8 cellular contexts compared by ENCODE assay signal in the genomic region with DNA sequence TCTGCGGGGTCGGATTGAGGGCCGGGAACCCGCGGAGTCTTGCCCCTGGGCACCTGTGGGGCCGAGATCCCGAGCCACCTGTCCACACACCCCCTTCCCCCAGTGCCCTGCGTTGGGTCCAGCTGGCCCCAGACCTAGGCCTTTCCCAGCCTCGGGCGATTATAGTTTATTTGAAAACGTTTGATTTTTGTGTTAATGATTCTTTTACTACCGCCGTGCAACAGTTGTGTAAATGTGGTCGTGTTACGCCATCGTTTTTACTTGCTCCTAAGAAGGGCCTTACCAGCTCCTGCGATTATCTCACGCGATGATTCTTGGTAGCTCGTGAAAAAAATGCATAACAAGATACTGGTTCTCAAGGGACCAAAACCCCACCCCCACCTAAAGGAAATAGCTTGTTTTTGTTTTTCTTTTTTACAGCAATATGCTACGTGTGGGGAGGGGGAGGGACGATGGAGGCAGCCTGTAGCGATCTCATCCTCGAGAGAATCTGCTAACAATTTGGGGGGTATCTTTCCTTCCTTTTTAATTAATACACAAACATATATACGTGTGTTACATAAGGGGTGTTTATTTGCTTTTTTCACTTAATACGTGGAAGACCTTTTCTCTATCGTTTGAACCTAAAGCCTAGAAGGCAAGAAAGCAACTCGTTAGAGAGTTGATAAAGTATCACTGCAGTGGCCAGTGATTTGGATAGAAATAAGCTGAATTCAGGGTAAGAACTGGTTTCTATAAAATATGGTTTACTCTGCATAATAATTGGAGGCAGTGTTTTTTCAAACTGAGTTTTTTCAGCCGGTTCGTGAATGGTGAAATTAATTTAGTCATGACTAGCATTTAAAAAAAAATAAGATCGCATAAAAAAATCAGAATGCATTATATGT. TPM values are rescaled to one million over a fixed set of nuclear protein-coding genes. Genes with fewer than 3 reads are reported as not detected.
A peak's percentile ranks its signal among the peaks of the same experiment; 100 is the strongest.
DNase-seq lines count a peak whose midpoint lies in the region; ATAC-seq and TF ChIP-seq lines count a peak whose summit lies in the region.

No MANE protein-coding gene starts in this region.

- no peaks in the 10 kb centered on the region for H3K36me3 Mint-ChIP-seq in activated CD4-positive, alpha-beta T cell treated with anti-CD3 and anti-CD28 coated beads for 36 hours (ENCODE audit: low read depth)
- H3K36me3 Mint-ChIP-seq in activated T-helper 1 cell treated with anti-CD3 and anti-CD28 coated beads, Interleukin-12 subunit alpha, Interleukin-12 subunit beta, Interleukin-2, Interleukin-4 antibody, amounts not matched to agents 30 ng/mL and 10 ng/mL and 1 ng/mL, durations not matched to agents 14 hours and 24 hours and 36 hours (ENCODE audit: low read depth) = no peaks in the 10 kb centered on the region

- H3K27me3 Mint-ChIP-seq in activated CD4-positive, alpha-beta T cell treated with anti-CD3 and anti-CD28 coated beads for 36 hours = peaks cover 41% of the 10 kb centered on the region
- H3K27me3 Mint-ChIP-seq in activated T-helper 1 cell treated with anti-CD3 and anti-CD28 coated beads, Interleukin-12 subunit alpha, Interleukin-12 subunit beta, Interleukin-2, Interleukin-4 antibody, amounts not matched to agents 30 ng/mL and 10 ng/mL and 1 ng/mL, durations not matched to agents 14 hours and 24 hours and 36 hours (ENCODE audit: insufficient read depth) = peaks cover 42% of the 10 kb centered on the region

- H2AFZ ChIP-seq in GM23248 = peak overlapping the region; percentile 64

- H3K4me3 ChIP-seq in GM23248 (peak overlapping the region; percentile 78), LNCaP clone FGC (ENCODE audit: low read depth, low read length) (peak overlapping the region; percentile 56), heart left ventricle (peak overlapping the region; percentile 52 to 90 (median 72)), prostate gland (peak overlapping the region; percentile 53 to 59)

- H3K79me2 ChIP-seq in GM23248 (ENCODE audit: insufficient read depth) = peaks cover 27% of the 10 kb centered on the region

- DNase-seq in activated CD4-positive, alpha-beta T cell treated with anti-CD3 and anti-CD28 coated beads for 36 hours = peak; percentile 43
- DNase-seq in activated CD4-positive, alpha-beta T cell treated with anti-CD3 and anti-CD28 coated beads for 48 hours = no peak
- DNase-seq in GM23248 = peak; percentile 53
- no peak for DNase-seq in LNCaP clone FGC (ENCODE audit: low read depth)
- DNase-seq in activated T-helper 1 cell treated with anti-CD3 and anti-CD28 coated beads, Interleukin-12 subunit alpha, Interleukin-12 subunit beta, Interleukin-2, Interleukin-4 antibody, amounts not matched to agents 30 ng/mL and 10 ng/mL and 1 ng/mL, durations not matched to agents 14 hours and 24 hours and 36 hours (ENCODE audit: low spot score) = peak; percentile 16
- no peak for DNase-seq in heart left ventricle
- no peak for DNase-seq in prostate gland (ENCODE audit: low spot score)
- DNase-seq in cortex of kidney (lab: John Stamatoyannopoulos, UW) = no peak

- H3K9me3 ChIP-seq in GM23248 (ENCODE audit: low read depth) (no peaks in the 10 kb centered on the region), heart left ventricle (no peaks in the 10 kb centered on the region), prostate gland (no peaks in the 10 kb centered on the region)

- CTCF ChIA-PET in activated CD4-positive, alpha-beta T cell treated with anti-CD3 and anti-CD28 coated beads for 36 hours (lab: Charles Lee) = interaction anchor here (0.5 to 0.7 kb wide), 2 partner anchors 60 to 79 kb away, joined by 3 read pairs; no protein-coding TSS in a partner anchor

- 13% methylated on average over 28 to 31 of the region's 31 CpGs for WGBS in GM23248 (ENCODE audit: low coverage in 1 of 2, low lambda C conversion rate in 2 of 2, missing lambda C conversion rate in 2 of 2), 2 experiments
- WGBS in heart left ventricle, 4 donors = 4 to 5% (median 5%) methylated on average over 25 to 31 of the region's 31 CpGs
- WGBS in prostate gland = 6% methylated on average over 31 of the region's 31 CpGs

- H3K4me1 Mint-ChIP-seq in activated CD4-positive, alpha-beta T cell treated with anti-CD3 and anti-CD28 coated beads for 36 hours = peaks cover 16% of the 10 kb centered on the region
- H3K4me1 Mint-ChIP-seq in activated T-helper 1 cell treated with anti-CD3 and anti-CD28 coated beads, Interleukin-12 subunit alpha, Interleukin-12 subunit beta, Interleukin-2, Interleukin-4 antibody, amounts not matched to agents 30 ng/mL and 10 ng/mL and 1 ng/mL, durations not matched to agents 14 hours and 24 hours and 36 hours (ENCODE audit: low read depth) = peaks cover 27% of the 10 kb centered on the region

- no peaks in the 10 kb centered on the region for H3K4me1 ChIP-seq in GM23248 (ENCODE audit: insufficient read depth)
- peaks cover 0 to 30% (median 2%) of the 10 kb centered on the region in 12 donors for H3K4me1 ChIP-seq in heart left ventricle
- H3K4me1 ChIP-seq in prostate gland (replicated peaks) = no peaks in the 10 kb centered on the region

- H4K20me1 ChIP-seq in GM23248 (ENCODE audit: insufficient read depth) = no peaks in the 10 kb centered on the region

- in situ Hi-C loops in GM23248 (cut with MboI) = no loop called here

- H3K27me3 ChIP-seq in GM23248 (replicated peaks; ENCODE audit: insufficient read depth) (peaks cover 34% of the 10 kb centered on the region), heart left ventricle (peaks cover 18 to 95% (median 40%) of the 10 kb centered on the region in 9 donors), prostate gland (replicated peaks; ENCODE audit: insufficient read depth) (peaks cover 5% of the 10 kb centered on the region)

- H3K27ac ChIP-seq in GM23248 = peak overlapping the region; percentile 21; the same call in 1 of the 2 replicates
- peak overlapping the region; percentile 22 to 80 (median 69) for H3K27ac ChIP-seq in heart left ventricle
- peak overlapping the region; percentile 70 to 74 for H3K27ac ChIP-seq in prostate gland

- peak overlapping the region; percentile 84 for H3K4me3 Mint-ChIP-seq in activated CD4-positive, alpha-beta T cell treated with anti-CD3 and anti-CD28 coated beads for 36 hours
- H3K4me3 Mint-ChIP-seq in activated T-helper 1 cell treated with anti-CD3 and anti-CD28 coated beads, Interleukin-12 subunit alpha, Interleukin-12 subunit beta, Interleukin-2, Interleukin-4 antibody, amounts not matched to agents 30 ng/mL and 10 ng/mL and 1 ng/mL, durations not matched to agents 14 hours and 24 hours and 36 hours = peak overlapping the region; percentile 87

- H3K9ac ChIP-seq in GM23248 = peak overlapping the region; percentile 87

- no peaks in the 10 kb centered on the region for H3K36me3 ChIP-seq in GM23248 (ENCODE audit: low read depth)
- no peaks in the 10 kb centered on the region for H3K36me3 ChIP-seq in heart left ventricle
- H3K36me3 ChIP-seq in prostate gland = no peaks in the 10 kb centered on the region

- H3K9me3 Mint-ChIP-seq in activated CD4-positive, alpha-beta T cell treated with anti-CD3 and anti-CD28 coated beads for 36 hours (ENCODE audit: low read depth) = no peaks in the 10 kb centered on the region
- no peaks in the 10 kb centered on the region for H3K9me3 Mint-ChIP-seq in activated T-helper 1 cell treated with anti-CD3 and anti-CD28 coated beads, Interleukin-12 subunit alpha, Interleukin-12 subunit beta, Interleukin-2, Interleukin-4 antibody, amounts not matched to agents 30 ng/mL and 10 ng/mL and 1 ng/mL, durations not matched to agents 14 hours and 24 hours and 36 hours

- intact Hi-C loops in activated CD4-positive, alpha-beta T cell treated with anti-CD3 and anti-CD28 coated beads for 36 hours (cut with DNase I, micrococcal nuclease) = loop anchor here (1.0 to 5.0 kb wide), 5 partner anchors 25 to 243 kb away; partner anchors contain the start of genes ADAM23 (in 1 of the 2), EEF1B2 (in 1 of the 2) and NDUFS1 (in 1 of the 2)
- intact Hi-C loops in activated T-helper 1 cell treated with anti-CD3 and anti-CD28 coated beads, Interleukin-12 subunit alpha, Interleukin-12 subunit beta, Interleukin-2, Interleukin-4 antibody, amounts not matched to agents 30 ng/mL and 10 ng/mL and 1 ng/mL, durations not matched to agents 14 hours and 24 hours and 36 hours (cut with micrococcal nuclease) = loop anchor here (1.0 to 2.0 kb wide), 3 partner anchors 116 to 1349 kb away; partner anchors contain the start of genes EEF1B2, INO80D, METTL21A and NDUFS1
- intact Hi-C loops in heart left ventricle (cut with DNase I) (loop anchor here in 1 of 10 donors (10.0 kb wide), 1 partner anchor 111 kb away; no protein-coding TSS in a partner anchor), prostate gland (cut with DNase I) (no loop called here)

- H3K27ac Mint-ChIP-seq in activated CD4-positive, alpha-beta T cell treated with anti-CD3 and anti-CD28 coated beads for 36 hours = peak overlapping the region; percentile 90
- peak overlapping the region; percentile 85 for H3K27ac Mint-ChIP-seq in activated T-helper 1 cell treated with anti-CD3 and anti-CD28 coated beads, Interleukin-12 subunit alpha, Interleukin-12 subunit beta, Interleukin-2, Interleukin-4 antibody, amounts not matched to agents 30 ng/mL and 10 ng/mL and 1 ng/mL, durations not matched to agents 14 hours and 24 hours and 36 hours

- 0 out of 2 replicates have a peak, but pooled peaks cover 8% of the 10 kb centered on the region for H3F3A ChIP-seq in GM23248 (ENCODE audit: insufficient read depth)

- POLR2A ChIA-PET in activated CD4-positive, alpha-beta T cell treated with anti-CD3 and anti-CD28 coated beads for 36 hours (lab: Charles Lee) = interaction anchor here (0.6 kb wide), 1 partner anchor 12 kb away, joined by 3 read pairs; no protein-coding TSS in a partner anchor

- peak overlapping the region; percentile 80 for H3K4me2 ChIP-seq in GM23248 (ENCODE audit: unreplicated experiment)

- no peak for TF ChIP-seq CTCF in LNCaP clone FGC (IDR thresholded peaks at IDR 0.05; ENCODE audit: control insufficient read depth, extremely low read depth, insufficient read depth)
- TF ChIP-seq CTCF in heart left ventricle (IDR thresholded peaks at IDR 0.05) = no peak
- TF ChIP-seq CTCF in prostate gland (IDR thresholded peaks at IDR 0.05) = no peak

- TF ChIP-seq POLR2A in heart left ventricle (IDR thresholded peaks at IDR 0.05) (no peak), prostate gland (IDR thresholded peaks at IDR 0.05) (no peak)

- ATAC-seq in activated CD4-positive, alpha-beta T cell treated with anti-CD3 and anti-CD28 coated beads for 36 hours = peak; percentile 26
- peak in 3 of 4 donors; percentile 21 to 58 (median 28) for ATAC-seq in heart left ventricle

- no peaks in the 10 kb centered on the region for H3K9me2 ChIP-seq in GM23248 (ENCODE audit: insufficient read depth)

RNA-seq across cellular contexts. Expression of gene ZDBF2, which starts 1.1 kb away (rescaled TPM):
- total RNA-seq in activated CD4-positive, alpha-beta T cell treated with anti-CD3 and anti-CD28 coated beads for 36 hours = 10 to 100 TPM; 11.7 to 13.4 TPM
- total RNA-seq in GM23248 (2014; rRNA removed; shearing (Covaris generic)) = 9.1 and 10.2 TPM in 2 replicates
- polyA plus RNA-seq in GM23248 (2016; fragmentation: Nextera tagmentation; extraction: Ambion mirVana) (2.5 and 3.0 TPM in 2 replicates), heart left ventricle (1 to 10 TPM; 1.2 to 1.7 TPM)
- 9.3 and 11.4 TPM in 2 replicates for total RNA-seq in activated T-helper 1 cell treated with anti-CD3 and anti-CD28 coated beads, Interleukin-12 subunit alpha, Interleukin-12 subunit beta, Interleukin-2, Interleukin-4 antibody, amounts not matched to agents 30 ng/mL and 10 ng/mL and 1 ng/mL, durations not matched to agents 14 hours and 24 hours and 36 hours
- total RNA-seq in heart left ventricle (10 to 100 TPM in 5 of 9 donors, 1 to 10 TPM in 4; 4.7 to 14.8 (median 10.2) TPM), prostate gland (10 to 100 TPM in 1 of 2 donors, 1 to 10 TPM in 1; 8.1 to 10.5 TPM)

Comparison
In these comparisons a context has a peak if more than half of its experiments do, and no peak if none do; other contexts are left out.
1. DNase-seq: peak in activated CD4-positive, alpha-beta T cell treated with anti-CD3 and anti-CD28 coated beads for 36 hours (single experiment), GM23248 (single experiment) and activated T-helper 1 cell treated with anti-CD3 and anti-CD28 coated beads, Interleukin-12 subunit alpha, Interleukin-12 subunit beta, Interleukin-2, Interleukin-4 antibody, amounts not matched to agents 30 ng/mL and 10 ng/mL and 1 ng/mL, durations not matched to agents 14 hours and 24 hours and 36 hours (single experiment); none in activated CD4-positive, alpha-beta T cell treated with anti-CD3 and anti-CD28 coated beads for 48 hours (single experiment), LNCaP clone FGC (single experiment), heart left ventricle (0 of 5), prostate gland (single experiment) and cortex of kidney (single experiment).
2. H3K27ac ChIP-seq: peak in every context shown above with its lines; median percentile 72 in prostate gland; 69 in heart left ventricle; 21 in GM23248.
3. Peak in every context shown above with its lines, with median percentiles within 50 percentile points of each other: H3K4me3 ChIP-seq.